In genomic region chr10:1454428-1454827, GRCh38 we compare ENCODE assay signal across 11 cellular contexts.
DNase-seq lines count a peak whose midpoint lies in the region; ATAC-seq and TF ChIP-seq lines count a peak whose summit lies in the region.
"Had no signal": no experiment of that assay in that cellular context is flagged by ENCODE, and none has a peak within 500 bp of the region (broad histone marks: within the 10 kb centered on the region; RNA-seq: fewer than 3 reads in every experiment).

No MANE protein-coding gene starts in this region.

- H3K36me3 Mint-ChIP-seq in T-helper 17 cell (ENCODE audit: low read depth): no peaks in the 10 kb centered on the region
- H3K36me3 Mint-ChIP-seq: immature natural killer cell had no signal

- intact Hi-C loops in thyroid gland (cut with DNase I): no loop called here

- no peaks in the 10 kb centered on the region for H3K9me3 ChIP-seq in T-helper 17 cell (ENCODE audit: control insufficient read depth, low read length, poor library complexity, severe bottlenecking)
- H3K9me3 ChIP-seq in thyroid gland: no peaks in the 10 kb centered on the region
- H3K9me3 ChIP-seq: thoracic aorta had no signal

- no peak overlapping the region for H3K27ac Mint-ChIP-seq in T-helper 17 cell
- H3K27ac Mint-ChIP-seq: activated CD4-positive, alpha-beta T cell treated with anti-CD3 and anti-CD28 coated beads, Interleukin-2, amount 10 ng/mL, durations not matched to agents 7 days and 5 days; immature natural killer cell had no signal

- peak overlapping the region; percentile 15 for H3K4me3 Mint-ChIP-seq in T-helper 17 cell
- H3K4me3 Mint-ChIP-seq: activated CD4-positive, alpha-beta T cell treated with anti-CD3 and anti-CD28 coated beads, Interleukin-2, amount 10 ng/mL, durations not matched to agents 7 days and 5 days; immature natural killer cell had no signal

- H3K27me3 Mint-ChIP-seq in T-helper 17 cell: peaks cover 27% of the 10 kb centered on the region

- H3K27ac ChIP-seq in thyroid gland: no peak overlapping the region
- H3K27ac ChIP-seq: thoracic aorta had no signal

- H3K4me1 Mint-ChIP-seq in T-helper 17 cell: peaks cover 3% of the 10 kb centered on the region
- H3K4me1 Mint-ChIP-seq: immature natural killer cell had no signal

- H3K4me3 ChIP-seq in thyroid gland (replicated peaks in 1 of 3): no peak overlapping the region
- H3K4me3 ChIP-seq: thoracic aorta had no signal

- H3K36me3 ChIP-seq in thyroid gland: no peaks in the 10 kb centered on the region
- H3K36me3 ChIP-seq: thoracic aorta had no signal

- ATAC-seq in GM18511 (IDR thresholded peaks at IDR 0.05; ENCODE audit: unreplicated experiment) (peak; percentile 97), GM19438 (IDR thresholded peaks at IDR 0.05; ENCODE audit: low read depth, unreplicated experiment) (peak; percentile 97), HG03064 (IDR thresholded peaks at IDR 0.05; ENCODE audit: low read depth, unreplicated experiment) (peak; percentile 91), T-helper 17 cell (peak; percentile 64)

- DNase-seq in T-helper 17 cell: no peak
- no peak for DNase-seq in thyroid gland
- no peak for DNase-seq in NOMO-1 treated with DMSO at 0.1 percent for 48 hours (lab: John Stamatoyannopoulos, UW; ENCODE audit: unreplicated experiment)
- DNase-seq in occipital lobe (lab: John Stamatoyannopoulos, UW): no peak
- no peak for DNase-seq in stimulated activated CD4-positive, alpha-beta T cell treated with anti-CD3 and anti-CD28 coated beads, Interleukin-4, amount 100 ng/mL, for 24 hours
- DNase-seq: activated CD4-positive, alpha-beta T cell treated with anti-CD3 and anti-CD28 coated beads, Interleukin-2, amount 10 ng/mL, durations not matched to agents 7 days and 5 days had no signal

- no peaks in the 10 kb centered on the region for H3K4me1 ChIP-seq in thyroid gland

- TF ChIP-seq POLR2A in thyroid gland (IDR thresholded peaks at IDR 0.05): no peak

- WGBS in thyroid gland, 2 donors: 81 to 84% methylated on average over 6 of the region's 6 CpGs

- no peaks in the 10 kb centered on the region for H3K27me3 ChIP-seq in thyroid gland

- TF ChIP-seq CTCF in thyroid gland (IDR thresholded peaks at IDR 0.05): no peak
